Comparison of ENCODE assay signal across 8 cellular contexts in the genomic region with DNA sequence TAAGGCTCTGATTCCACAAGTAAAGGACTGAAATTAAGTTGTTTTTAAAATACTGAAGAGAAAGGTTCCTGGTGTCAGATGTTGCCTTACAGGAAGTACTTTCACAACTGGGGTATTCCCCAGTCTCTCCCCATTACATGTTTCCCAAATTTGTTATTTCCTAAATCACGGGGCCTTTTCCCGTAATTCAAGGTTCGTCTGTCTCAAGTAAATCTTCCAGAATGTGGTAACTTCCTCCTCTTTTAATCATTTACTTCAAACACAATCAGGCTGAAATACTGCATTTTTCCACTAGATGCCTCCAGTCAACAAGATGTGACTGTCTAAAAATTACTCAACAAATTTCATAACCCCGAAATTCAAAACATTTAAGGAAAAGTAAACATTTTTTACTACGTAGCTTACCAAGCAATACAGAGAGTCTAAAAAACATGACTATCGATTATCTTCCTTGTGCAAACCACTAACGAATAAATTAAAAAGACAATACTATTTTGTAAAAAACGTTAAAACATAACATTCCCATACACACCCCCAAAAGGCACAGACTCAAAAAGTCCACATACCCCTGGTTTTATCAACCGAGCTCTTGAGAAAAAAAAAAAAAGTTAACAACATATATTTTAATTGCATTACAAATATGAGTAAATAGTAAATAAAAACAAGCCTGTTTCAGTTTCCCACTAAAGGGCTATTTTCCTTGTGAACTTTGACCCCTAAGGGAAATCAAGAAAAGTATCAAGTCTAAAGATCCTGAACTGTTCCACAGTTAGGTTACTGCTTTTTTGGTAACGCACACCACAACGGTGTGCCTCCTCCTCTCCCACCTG. TPM values are rescaled to one million over a fixed set of nuclear protein-coding genes. Genes with fewer than 3 reads are reported as not detected.
DNase-seq lines count a peak whose midpoint lies in the region; ATAC-seq and TF ChIP-seq lines count a peak whose summit lies in the region.

No MANE protein-coding gene starts in this region.

- intact Hi-C loops in mucosa of descending colon (cut with DNase I, micrococcal nuclease), result loop anchor here (5.0 kb wide), 2 partner anchors 36 to 96 kb away; a partner anchor contains a TSS
- intact Hi-C loops in vagina (cut with DNase I), result loop anchor here (5.0 to 10.0 kb wide), 2 partner anchors 101 to 273 kb away; a partner anchor contains a TSS

- H3K4me1 Mint-ChIP-seq in activated CD8-positive, alpha-beta memory T cell treated with anti-CD3 and anti-CD28 coated beads, Interleukin-2, amount 10 ng/mL, durations not matched to agents 7 days and 5 days, result peaks cover 43% of the 10 kb centered on the region

- no peak for TF ChIP-seq POLR2A in vagina (IDR thresholded peaks at IDR 0.05)

- peak overlapping the region; percentile 92 for H3K27ac Mint-ChIP-seq in activated CD8-positive, alpha-beta memory T cell treated with anti-CD3 and anti-CD28 coated beads, Interleukin-2, amount 10 ng/mL, durations not matched to agents 7 days and 5 days

- H3K4me1 ChIP-seq in effector memory CD4-positive, alpha-beta T cell (ENCODE audit: control insufficient read depth, insufficient read depth, low read length, poor library complexity, severe bottlenecking), result peaks cover 19% of the 10 kb centered on the region
- H3K4me1 ChIP-seq in mucosa of descending colon (ENCODE audit: low read depth), result peaks cover 20% of the 10 kb centered on the region
- H3K4me1 ChIP-seq in vagina, result peaks cover 63% of the 10 kb centered on the region

- H3K9me3 Mint-ChIP-seq in activated CD8-positive, alpha-beta memory T cell treated with anti-CD3 and anti-CD28 coated beads, Interleukin-2, amount 10 ng/mL, durations not matched to agents 7 days and 5 days (ENCODE audit: low read depth), result no peaks in the 10 kb centered on the region

- no peak for DNase-seq in activated CD8-positive, alpha-beta memory T cell treated with anti-CD3 and anti-CD28 coated beads, Interleukin-2, amount 10 ng/mL, durations not matched to agents 7 days and 5 days
- no peak for DNase-seq in activated CD8-positive, alpha-beta memory T cell treated with anti-CD3 and anti-CD28 coated beads, Interleukin-2, amount 50 U/mL, for 4 hours
- DNase-seq in KG1 (lab: John Stamatoyannopoulos, UW), result peak; percentile 60
- no peak for DNase-seq in effector memory CD4-positive, alpha-beta T cell
- DNase-seq in mucosa of descending colon, result peak in 1 of 3 donors; percentile 78
- DNase-seq in vagina (ENCODE audit: extremely low spot score in 2 of 2), result no peak

- peak overlapping the region; percentile 86 for H3K4me3 Mint-ChIP-seq in activated CD8-positive, alpha-beta memory T cell treated with anti-CD3 and anti-CD28 coated beads, Interleukin-2, amount 10 ng/mL, durations not matched to agents 7 days and 5 days

- H3K36me3 Mint-ChIP-seq in activated CD8-positive, alpha-beta memory T cell treated with anti-CD3 and anti-CD28 coated beads, Interleukin-2, amount 10 ng/mL, durations not matched to agents 7 days and 5 days, result peaks cover 23% of the 10 kb centered on the region

- no peak for ATAC-seq in activated CD8-positive, alpha-beta memory T cell treated with anti-CD3 and anti-CD28 coated beads, Interleukin-2, amount 10 ng/mL, durations not matched to agents 7 days and 5 days
- peak; percentile 6; the same call in 1 of the 3 replicates for ATAC-seq in SK-N-SH treated with all-trans-retinoic acid at 6 μM for 48 hours
- peak; percentile 27 for ATAC-seq in mucosa of descending colon
- no peak for ATAC-seq in HG03521 (IDR thresholded peaks at IDR 0.05; ENCODE audit: unreplicated experiment)

- peaks cover 5% of the 10 kb centered on the region for H3K36me3 ChIP-seq in effector memory CD4-positive, alpha-beta T cell (ENCODE audit: control insufficient read depth, insufficient read depth, low read length)
- H3K36me3 ChIP-seq in mucosa of descending colon (ENCODE audit: low read depth), result no peaks in the 10 kb centered on the region
- peaks cover 6 to 39% of the 10 kb centered on the region in 2 donors for H3K36me3 ChIP-seq in vagina

- peak overlapping the region; percentile 78 for H3K27ac ChIP-seq in effector memory CD4-positive, alpha-beta T cell (ENCODE audit: insufficient read depth, low read length, poor library complexity, severe bottlenecking)
- peak overlapping the region; percentile 99 for H3K27ac ChIP-seq in vagina

- no peak overlapping the region for H3K4me3 ChIP-seq in effector memory CD4-positive, alpha-beta T cell (ENCODE audit: insufficient read depth, low read depth, low read length, poor library complexity, severe bottlenecking)
- H3K4me3 ChIP-seq in mucosa of descending colon, result no peak overlapping the region
- H3K4me3 ChIP-seq in vagina, result peak overlapping the region; percentile 89 to 97

- peak; percentile 48 for TF ChIP-seq CTCF in mucosa of descending colon (IDR thresholded peaks at IDR 0.05)
- TF ChIP-seq CTCF in vagina (IDR thresholded peaks at IDR 0.05), result peak; percentile 82 to 97 (median 83)

- CTCF ChIA-PET in activated CD8-positive, alpha-beta memory T cell treated with anti-CD3 and anti-CD28 coated beads, Interleukin-2, amount 10 ng/mL, durations not matched to agents 7 days and 5 days (lab: Charles Lee), result interaction anchor here (0.6 to 3.3 kb wide), 22 partner anchors 10 to 829 kb away, joined by 3 to 19 read pairs (median 4); a partner anchor contains a TSS

- no peaks in the 10 kb centered on the region for H3K27me3 Mint-ChIP-seq in activated CD8-positive, alpha-beta memory T cell treated with anti-CD3 and anti-CD28 coated beads, Interleukin-2, amount 10 ng/mL, durations not matched to agents 7 days and 5 days

- no peaks in the 10 kb centered on the region for H3K9me3 ChIP-seq in effector memory CD4-positive, alpha-beta T cell (ENCODE audit: control insufficient read depth, low read length)
- H3K9me3 ChIP-seq in mucosa of descending colon, result no peaks in the 10 kb centered on the region
- no peaks in the 10 kb centered on the region for H3K9me3 ChIP-seq in vagina

- no peaks in the 10 kb centered on the region for H3K27me3 ChIP-seq in effector memory CD4-positive, alpha-beta T cell (replicated peaks; ENCODE audit: control insufficient read depth, insufficient read depth, low read length, poor library complexity, severe bottlenecking)
- H3K27me3 ChIP-seq in vagina, result no peaks in the 10 kb centered on the region

TF ChIP-seq in SK-N-SH treated with all-trans-retinoic acid at 6 μM for 48 hours, 23 proteins besides CTCF, POLR2A, EP300 and RAD21:
- no peak for TF ChIP-seq OSR1 (CRISPR knock-in tag; IDR thresholded peaks at IDR 0.05)

RNA-seq across cellular contexts. Expression of a gene that starts 1.7 kb away (rescaled TPM):
- 10 to 100 TPM; 47.8 to 50.2 TPM for total RNA-seq in activated CD8-positive, alpha-beta memory T cell treated with anti-CD3 and anti-CD28 coated beads, Interleukin-2, amount 10 ng/mL, durations not matched to agents 7 days and 5 days
- total RNA-seq in mucosa of descending colon, result 100 to 1,000 TPM; 286 to 462 (median 400) TPM
- 597 TPM for total RNA-seq in vagina

RNA-seq across cellular contexts. Expression of a gene that starts 36.0 kb away (rescaled TPM):
- total RNA-seq in activated CD8-positive, alpha-beta memory T cell treated with anti-CD3 and anti-CD28 coated beads, Interleukin-2, amount 10 ng/mL, durations not matched to agents 7 days and 5 days, result 100 to 1,000 TPM; 103 to 128 TPM
- 10 to 100 TPM; 81.1 to 85.8 (median 84.4) TPM for total RNA-seq in mucosa of descending colon
- 85.0 TPM for total RNA-seq in vagina

Comparison
In these comparisons a context has a peak if more than half of its experiments do, and no peak if none do; other contexts are left out.
1. ATAC-seq: peak in SK-N-SH treated with all-trans-retinoic acid at 6 μM for 48 hours (single experiment) and mucosa of descending colon (single experiment); none in activated CD8-positive, alpha-beta memory T cell treated with anti-CD3 and anti-CD28 coated beads, Interleukin-2, amount 10 ng/mL, durations not matched to agents 7 days and 5 days (single experiment) and HG03521 (single experiment).
2. H3K4me3 ChIP-seq: peak in vagina (2 of 2); none in effector memory CD4-positive, alpha-beta T cell (single experiment) and mucosa of descending colon (single experiment).
3. RNA of a gene that starts 1.7 kb away (total RNA-seq): 597 TPM in vagina (single experiment) and 286 to 462 TPM in mucosa of descending colon; 47.8 to 50.2 TPM in activated CD8-positive, alpha-beta memory T cell treated with anti-CD3 and anti-CD28 coated beads, Interleukin-2, amount 10 ng/mL, durations not matched to agents 7 days and 5 days; every median in the first group is over 4 times any median in the second.